Comparison of ENCODE assay signal across 9 cellular contexts in genomic region chr20:33914871-33915270, GRCh38.
A peak's percentile ranks its signal among the peaks of the same experiment; 100 is the strongest.
DNase-seq lines count a peak whose midpoint lies in the region; ATAC-seq and TF ChIP-seq lines count a peak whose summit lies in the region.
"Had no signal": no experiment of that assay in that cellular context is flagged by ENCODE, and none has a peak within 500 bp of the region (broad histone marks: within the 10 kb centered on the region; RNA-seq: fewer than 3 reads in every experiment).

No MANE protein-coding gene starts in this region.

- peak; percentile 10 for TF ChIP-seq CTCF in kidney epithelial cell (IDR thresholded peaks at IDR 0.05; ENCODE audit: insufficient read depth, low read length, poor library complexity, severe bottlenecking)

- no peaks in the 10 kb centered on the region for H3K36me3 ChIP-seq in kidney epithelial cell (ENCODE audit: control insufficient read depth, insufficient read depth, low read length)
- H3K36me3 ChIP-seq: adrenal gland had no signal

- no peaks in the 10 kb centered on the region for H3K27me3 ChIP-seq in kidney epithelial cell (ENCODE audit: control insufficient read depth, insufficient read depth, low read length)
- H3K27me3 ChIP-seq: adrenal gland had no signal

- peak; percentile 76 for DNase-seq in DMS53 (lab: John Stamatoyannopoulos, UW)
- DNase-seq in NCI-H146 (lab: John Stamatoyannopoulos, UW), result peak; percentile 69
- peak; percentile 10 for DNase-seq in activated T-cell treated with anti-CD3 and anti-CD28 coated beads for 1 hour (ENCODE audit: low read depth)
- peak; percentile 44 for DNase-seq in kidney epithelial cell (ENCODE audit: low read depth)
- DNase-seq in NOMO-1 (lab: John Stamatoyannopoulos, UW; ENCODE audit: unreplicated experiment in 2 of 2), result no peak

- ATAC-seq in HG02678 (IDR thresholded peaks at IDR 0.05; ENCODE audit: unreplicated experiment) (no peak), HG02623 (IDR thresholded peaks at IDR 0.05; ENCODE audit: unreplicated experiment) (no peak), GM19324 (IDR thresholded peaks at IDR 0.05; ENCODE audit: low FRiP score, unreplicated experiment) (no peak)

- no peak overlapping the region for H3K4me3 ChIP-seq in kidney epithelial cell (ENCODE audit: low read depth, low read length)
- H3K4me3 ChIP-seq: adrenal gland had no signal

Comparison
In these comparisons a context has a peak if more than half of its experiments do, and no peak if none do; other contexts are left out.
1. DNase-seq: peak in DMS53 (single experiment), NCI-H146 (single experiment), activated T-cell treated with anti-CD3 and anti-CD28 coated beads for 1 hour (single experiment) and kidney epithelial cell (single experiment); none in NOMO-1 (0 of 2).